In the genomic region with DNA sequence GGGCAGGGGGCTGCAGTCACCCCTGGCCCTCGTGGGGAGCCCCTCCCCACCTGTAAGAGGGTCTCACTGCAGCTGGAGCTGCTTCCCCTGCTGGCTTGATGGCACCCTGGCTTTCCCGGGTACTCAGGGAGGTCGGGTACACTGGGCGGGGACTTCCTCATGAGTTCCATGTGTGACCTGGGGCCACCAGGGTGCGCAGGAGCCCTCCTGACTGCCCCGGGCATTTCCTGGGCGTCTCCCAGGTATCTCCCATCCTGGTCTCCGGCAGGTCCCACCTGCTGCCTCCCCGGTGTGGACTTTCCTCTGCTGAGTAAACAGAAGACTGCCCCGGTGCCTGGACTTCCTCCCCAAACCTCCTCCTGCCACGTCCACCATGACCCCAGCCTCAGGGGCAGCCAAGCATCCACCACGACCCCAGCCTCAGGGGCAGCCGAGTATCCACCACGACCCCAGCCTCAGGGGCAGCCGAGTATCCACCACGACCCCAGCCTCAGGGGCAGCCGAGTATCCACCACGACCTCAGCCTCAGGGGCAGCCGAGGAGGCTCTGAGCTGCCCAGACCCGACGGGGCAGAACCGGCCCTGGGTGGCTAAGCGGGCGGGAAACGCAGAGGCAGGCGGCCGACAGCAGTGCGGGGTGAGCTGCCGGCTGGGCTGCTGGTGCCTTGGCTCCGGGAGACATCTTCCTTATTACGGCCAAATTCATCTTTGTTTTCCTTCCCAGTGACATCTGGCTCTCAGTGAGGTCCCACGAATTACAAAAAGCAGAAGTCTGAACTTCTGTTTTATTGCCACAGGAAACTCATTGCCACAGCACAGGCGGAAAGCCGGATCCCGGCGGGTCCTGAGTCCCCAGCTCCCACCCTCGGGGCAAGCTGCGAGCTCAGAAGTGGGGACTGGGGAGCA, we compare ENCODE assay signal across 11 cellular contexts. TPM values are rescaled to one million over a fixed set of nuclear protein-coding genes. Genes with fewer than 3 reads are reported as not detected.
DNase-seq lines count a peak whose midpoint lies in the region; ATAC-seq, FAIRE-seq and TF ChIP-seq lines count a peak whose summit lies in the region.
"Had no signal": no experiment of that assay in that cellular context is flagged by ENCODE, and none has a peak within 500 bp of the region (broad histone marks: within the 10 kb centered on the region; RNA-seq: fewer than 3 reads in every experiment).

No MANE protein-coding gene starts in this region.

- H3K4me2 ChIP-seq in GM23338: no peak overlapping the region

- DNase-seq in NCI-H69 (lab: John Stamatoyannopoulos, UW): peak; percentile 66
- DNase-seq in fibroblast of villous mesenchyme (ENCODE audit: low read depth): peak; percentile 24
- peak; percentile 56 for DNase-seq in small intestine
- DNase-seq in effector memory CD4-positive, alpha-beta T cell: no peak
- no peak for DNase-seq in mesothelial cell of epicardium (ENCODE audit: low spot score in 2 of 2, unreplicated experiment in 2 of 2)
- no peak for DNase-seq in GM23338 (ENCODE audit: low spot score)
- DNase-seq: NCI-H1048; stimulated activated CD4-positive, alpha-beta T cell treated with anti-CD3 and anti-CD28 coated beads, Interleukin-12 subunit alpha, Interleukin-12 subunit beta, amount 100 ng/mL, for 4 hours had no signal

- 17 to 28% (median 23%) methylated on average over 38 of the region's 38 CpGs for WGBS in small intestine, 3 donors

- H3K4me1 Mint-ChIP-seq in mesothelial cell of epicardium: peaks cover 3% of the 10 kb centered on the region
- no peaks in the 10 kb centered on the region for H3K4me1 Mint-ChIP-seq in GM23338

- H2AFZ ChIP-seq in GM23338: no peak overlapping the region

- no peak overlapping the region for H3K27ac Mint-ChIP-seq in mesothelial cell of epicardium
- no peak overlapping the region for H3K27ac Mint-ChIP-seq in GM23338
- H3K27ac Mint-ChIP-seq: activated T-helper 1 cell treated with anti-CD3 and anti-CD28 coated beads, Interleukin-12 subunit alpha, Interleukin-12 subunit beta, Interleukin-2, Interleukin-4 antibody, amounts not matched to agents 30 ng/mL and 10 ng/mL and 1 ng/mL, durations not matched to agents 14 hours and 24 hours and 36 hours had no signal

- H3K79me2 ChIP-seq in GM23338 (replicated peaks; ENCODE audit: insufficient read depth): no peaks in the 10 kb centered on the region

- H3K4me1 ChIP-seq in small intestine (ENCODE audit: control insufficient read depth in 2 of 2, insufficient read depth in 1 of 2, low read depth in 1 of 2, low read length in 1 of 2) (no peaks in the 10 kb centered on the region), GM23338 (ENCODE audit: insufficient read depth) (no peaks in the 10 kb centered on the region)
- peaks cover 21% of the 10 kb centered on the region for H3K4me1 ChIP-seq in effector memory CD4-positive, alpha-beta T cell (ENCODE audit: control insufficient read depth, insufficient read depth, low read length, poor library complexity, severe bottlenecking)

- no peak overlapping the region for H3K4me3 ChIP-seq in fibroblast of villous mesenchyme (ENCODE audit: low read depth, low read length)
- H3K4me3 ChIP-seq in small intestine (ENCODE audit: low read depth in 1 of 2, low read length in 2 of 2): no peak overlapping the region
- no peak overlapping the region for H3K4me3 ChIP-seq in effector memory CD4-positive, alpha-beta T cell (ENCODE audit: insufficient read depth, low read depth, low read length, poor library complexity, severe bottlenecking)
- no peak overlapping the region for H3K4me3 ChIP-seq in GM23338

- no peaks in the 10 kb centered on the region for H3K9me3 Mint-ChIP-seq in mesothelial cell of epicardium
- no peaks in the 10 kb centered on the region for H3K9me3 Mint-ChIP-seq in GM23338
- H3K9me3 Mint-ChIP-seq: activated T-helper 1 cell treated with anti-CD3 and anti-CD28 coated beads, Interleukin-12 subunit alpha, Interleukin-12 subunit beta, Interleukin-2, Interleukin-4 antibody, amounts not matched to agents 30 ng/mL and 10 ng/mL and 1 ng/mL, durations not matched to agents 14 hours and 24 hours and 36 hours had no signal

- H3K4me3 Mint-ChIP-seq in mesothelial cell of epicardium (no peak overlapping the region), GM23338 (no peak overlapping the region)
- H3K4me3 Mint-ChIP-seq: activated T-helper 1 cell treated with anti-CD3 and anti-CD28 coated beads, Interleukin-12 subunit alpha, Interleukin-12 subunit beta, Interleukin-2, Interleukin-4 antibody, amounts not matched to agents 30 ng/mL and 10 ng/mL and 1 ng/mL, durations not matched to agents 14 hours and 24 hours and 36 hours had no signal

- FAIRE-seq in small intestine (lab: Jason Lieb, UNC): no peak

- no peaks in the 10 kb centered on the region for H3K36me3 ChIP-seq in small intestine (ENCODE audit: control insufficient read depth in 2 of 2, insufficient read depth in 2 of 2, low read length in 2 of 2)
- H3K36me3 ChIP-seq in effector memory CD4-positive, alpha-beta T cell (ENCODE audit: control insufficient read depth, insufficient read depth, low read length): no peaks in the 10 kb centered on the region
- no peaks in the 10 kb centered on the region for H3K36me3 ChIP-seq in GM23338 (ENCODE audit: insufficient read depth)

- no peaks in the 10 kb centered on the region for H3K9me2 ChIP-seq in GM23338 (ENCODE audit: insufficient read depth)

- H3K27me3 ChIP-seq in small intestine (ENCODE audit: control insufficient read depth in 2 of 2, insufficient read depth in 2 of 2, low read length in 2 of 2): peaks cover 3 to 22% of the 10 kb centered on the region in 2 donors
- H3K27me3 ChIP-seq in effector memory CD4-positive, alpha-beta T cell (replicated peaks; ENCODE audit: control insufficient read depth, insufficient read depth, low read length, poor library complexity, severe bottlenecking): peaks cover 33% of the 10 kb centered on the region
- H3K27me3 ChIP-seq in GM23338 (ENCODE audit: insufficient read depth): peaks cover 24% of the 10 kb centered on the region

- H3K36me3 Mint-ChIP-seq in mesothelial cell of epicardium (no peaks in the 10 kb centered on the region), GM23338 (ENCODE audit: low read depth) (no peaks in the 10 kb centered on the region)

- H4K20me1 ChIP-seq in GM23338 (replicated peaks; ENCODE audit: insufficient read depth): no peaks in the 10 kb centered on the region

- H3F3A ChIP-seq in GM23338 (replicated peaks; ENCODE audit: low read depth): no peaks in the 10 kb centered on the region

- peak; percentile 57 for TF ChIP-seq CTCF in GM12872 (IDR thresholded peaks at IDR 0.05; ENCODE audit: insufficient read depth, low read depth, low read length)
- TF ChIP-seq CTCF in fibroblast of villous mesenchyme (IDR thresholded peaks at IDR 0.05; ENCODE audit: insufficient read depth, low read depth, low read length): no peak
- no peak for TF ChIP-seq CTCF in mesothelial cell of epicardium (IDR thresholded peaks at IDR 0.05; ENCODE audit: unreplicated experiment)
- TF ChIP-seq CTCF in GM23338 (conservative IDR thresholded peaks at IDR 0.05; ENCODE audit: low read depth in 2 of 2): peak in 1 of 2 experiments; percentile 21; a peak in 1 of 4 replicates

- H3K27ac ChIP-seq in small intestine (ENCODE audit: low read depth in 1 of 2, low read length in 1 of 2) (peak overlapping the region in 1 of 2 donors; percentile 25), GM23338 (ENCODE audit: low read depth) (no peak overlapping the region)
- H3K27ac ChIP-seq in effector memory CD4-positive, alpha-beta T cell (ENCODE audit: insufficient read depth, low read length, poor library complexity, severe bottlenecking): no peak overlapping the region

- ATAC-seq in GM21447 (IDR thresholded peaks at IDR 0.05; ENCODE audit: unreplicated experiment): no peak
- ATAC-seq in GM23338: no peak; the same call in 2 of the 3 replicates

- no peaks in the 10 kb centered on the region for H3K9me3 ChIP-seq in small intestine (ENCODE audit: control insufficient read depth, low read depth)
- H3K9me3 ChIP-seq in effector memory CD4-positive, alpha-beta T cell (ENCODE audit: control insufficient read depth, low read length): no peaks in the 10 kb centered on the region

- peaks cover 30% of the 10 kb centered on the region for H3K27me3 Mint-ChIP-seq in mesothelial cell of epicardium (ENCODE audit: low read depth)
- H3K27me3 Mint-ChIP-seq in GM23338 (ENCODE audit: insufficient read depth, low read depth, poor library complexity): peaks cover 23% of the 10 kb centered on the region

TF ChIP-seq in GM23338, 12 proteins besides CTCF, POLR2A, EP300 and RAD21 (continues in another document):
- TF ChIP-seq POLR2AphosphoS5 (IDR thresholded peaks at IDR 0.05; ENCODE audit: low read depth): no peak
- TF ChIP-seq ZNF114 (CRISPR knock-in tag; IDR thresholded peaks at IDR 0.05): no peak
- TF ChIP-seq ETS1 (IDR thresholded peaks at IDR 0.05): no peak
- TF ChIP-seq JUNB (IDR thresholded peaks at IDR 0.05; ENCODE audit: unreplicated experiment): no peak
- no peak for TF ChIP-seq STAT1 (IDR thresholded peaks at IDR 0.05; ENCODE audit: unreplicated experiment)
- TF ChIP-seq EZH2 (IDR thresholded peaks at IDR 0.05; ENCODE audit: low read depth, unreplicated experiment): no peak
- no peak for TF ChIP-seq CREB1 (CRISPR knock-in tag; IDR thresholded peaks at IDR 0.05; ENCODE audit: low read depth)
- no peak for TF ChIP-seq NANOG (IDR thresholded peaks at IDR 0.05; ENCODE audit: borderline replicate concordance)

RNA-seq across cellular contexts. Expression of gene CBFA2T3, which starts 40.7 kb away (rescaled TPM):
- not detected in 2 replicates for total RNA-seq in fibroblast of villous mesenchyme
- 1 to 10 TPM; 1.4 to 5.7 (median 2.5) TPM for polyA plus RNA-seq in small intestine
- total RNA-seq in mesothelial cell of epicardium: 10.1 to 11.5 TPM (median 10.1 TPM) in 3 replicates
- total RNA-seq in GM23338 (2014; rRNA removed; shearing (Covaris generic)): 0.85 and 1.5 TPM in 2 replicates
- polyA plus RNA-seq in GM23338 (2016; fragmentation: Nextera tagmentation; extraction: Ambion mirVana): 0.70 and 0.87 TPM in 2 replicates
- total RNA-seq: activated T-helper 1 cell treated with anti-CD3 and anti-CD28 coated beads, Interleukin-12 subunit alpha, Interleukin-12 subunit beta, Interleukin-2, Interleukin-4 antibody, amounts not matched to agents 30 ng/mL and 10 ng/mL and 1 ng/mL, durations not matched to agents 14 hours and 24 hours and 36 hours had no signal

Comparison
In these comparisons a context has a peak if more than half of its experiments do, and no peak if none do; other contexts are left out.
1. DNase-seq: peak in NCI-H69 (single experiment), fibroblast of villous mesenchyme (single experiment) and small intestine (single experiment); none in effector memory CD4-positive, alpha-beta T cell (0 of 3), mesothelial cell of epicardium (0 of 2) and GM23338 (single experiment).